ENCODE assay signal across 19 cellular contexts in the genomic region with DNA sequence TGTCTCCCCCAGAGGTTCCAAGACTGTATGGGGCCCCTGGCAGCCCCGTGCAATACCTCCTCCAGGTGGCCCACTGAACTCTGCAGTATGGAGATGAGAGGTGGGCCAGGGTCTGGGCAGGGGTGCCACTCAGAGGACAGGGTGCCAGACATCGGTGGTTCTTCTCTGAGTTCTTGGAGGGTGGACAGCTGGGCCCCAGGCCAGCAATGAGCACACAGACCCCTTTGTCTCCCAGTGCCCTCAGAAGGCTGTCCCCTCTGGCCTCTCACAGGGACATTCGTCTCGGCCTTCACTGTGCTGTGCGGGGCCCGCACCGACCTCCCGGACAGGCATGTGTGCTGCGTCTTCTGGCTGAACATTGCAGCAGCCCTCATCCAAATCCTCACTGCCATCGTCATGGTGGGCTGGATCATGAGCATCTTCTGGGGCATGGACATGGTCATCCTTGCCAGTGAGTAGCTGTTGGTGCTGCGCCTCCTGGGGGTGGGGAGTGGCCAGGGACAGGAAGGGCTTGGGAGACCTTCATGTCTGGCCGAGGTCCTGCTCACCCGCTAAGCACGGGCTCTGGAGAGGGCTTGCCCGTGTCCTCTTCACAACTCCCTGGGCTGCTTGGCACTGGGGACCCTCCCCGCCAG. TPM values are rescaled to one million over a fixed set of nuclear protein-coding genes. Genes with fewer than 3 reads are reported as not detected.
"Had no signal": no experiment of that assay in that cellular context is flagged by ENCODE, and none has a peak within 500 bp of the region (broad histone marks: within the 10 kb centered on the region; RNA-seq: fewer than 3 reads in every experiment).

No MANE protein-coding gene starts in this region.

- H3K36me3 ChIP-seq: left lung, thoracic aorta had no signal

- H3K27me3 Mint-ChIP-seq: activated naive CD8-positive, alpha-beta T cell had no signal

- H3K4me3 Mint-ChIP-seq: activated CD8-positive, alpha-beta T cell treated with anti-CD3 and anti-CD28 coated beads, Interleukin-2, amount 10 ng/mL, durations not matched to agents 7 days and 5 days; activated naive CD8-positive, alpha-beta T cell; mesothelial cell of epicardium; naive thymus-derived CD8-positive, alpha-beta T cell; type B pancreatic cell had no signal

- H3K36me3 Mint-ChIP-seq: activated naive CD8-positive, alpha-beta T cell; mesothelial cell of epicardium; type B pancreatic cell had no signal

- H3K79me2 ChIP-seq: parathyroid adenoma had no signal

- DNase-seq: activated CD4-positive, alpha-beta T cell treated with anti-CD3 and anti-CD28 coated beads for 1 hour; activated CD4-positive, alpha-beta T cell treated with anti-CD3 and anti-CD28 coated beads, Interleukin-2, amount 50 U/mL, for 1 hour; activated CD8-positive, alpha-beta T cell treated with anti-CD3 and anti-CD28 coated beads, Interleukin-2, amount 10 ng/mL, durations not matched to agents 7 days and 5 days; activated naive CD4-positive, alpha-beta T cell; activated T-cell treated with anti-CD3 and anti-CD28 coated beads, Interleukin-2, amount 50 U/mL, for 1 hour; foreskin keratinocyte; kidney; left lung; mammary epithelial cell; naive thymus-derived CD8-positive, alpha-beta T cell; stimulated activated CD4-positive, alpha-beta T cell treated with anti-CD3 and anti-CD28 coated beads, Interleukin-4, amount 100 ng/mL, for 1 hour; stimulated activated naive CD4-positive, alpha-beta T cell treated with Interleukin-2 at 50 U/mL for 16 hours; T-helper 1 cell had no signal

- H3K27me3 ChIP-seq: left lung had no signal

- H3K4me1 ChIP-seq: foreskin keratinocyte, left lung, parathyroid adenoma had no signal

- FAIRE-seq: kidney had no signal

- H3K27ac ChIP-seq: foreskin keratinocyte, left lung, parathyroid adenoma, thoracic aorta had no signal

- ATAC-seq: activated CD8-positive, alpha-beta T cell treated with anti-CD3 and anti-CD28 coated beads, Interleukin-2, amount 10 ng/mL, durations not matched to agents 7 days and 5 days; foreskin keratinocyte; left lung; naive thymus-derived CD8-positive, alpha-beta T cell; sciatic nerve had no signal

- H3K4me3 ChIP-seq: left lung, thoracic aorta had no signal

- H3K27ac Mint-ChIP-seq: activated CD8-positive, alpha-beta T cell treated with anti-CD3 and anti-CD28 coated beads, Interleukin-2, amount 10 ng/mL, durations not matched to agents 7 days and 5 days; activated naive CD8-positive, alpha-beta T cell; mesothelial cell of epicardium; type B pancreatic cell had no signal

- H3K9ac ChIP-seq: parathyroid adenoma had no signal

- H2AFZ ChIP-seq: parathyroid adenoma had no signal

RNA-seq across cellular contexts. Expression of gene STUM, which starts 48.1 kb away (rescaled TPM):
- total RNA-seq: activated CD8-positive, alpha-beta T cell treated with anti-CD3 and anti-CD28 coated beads, Interleukin-2, amount 10 ng/mL, durations not matched to agents 7 days and 5 days; foreskin keratinocyte had no signal
- polyA plus RNA-seq: foreskin keratinocyte; mammary epithelial cell; naive thymus-derived CD8-positive, alpha-beta T cell had no signal
